In the genomic region with DNA sequence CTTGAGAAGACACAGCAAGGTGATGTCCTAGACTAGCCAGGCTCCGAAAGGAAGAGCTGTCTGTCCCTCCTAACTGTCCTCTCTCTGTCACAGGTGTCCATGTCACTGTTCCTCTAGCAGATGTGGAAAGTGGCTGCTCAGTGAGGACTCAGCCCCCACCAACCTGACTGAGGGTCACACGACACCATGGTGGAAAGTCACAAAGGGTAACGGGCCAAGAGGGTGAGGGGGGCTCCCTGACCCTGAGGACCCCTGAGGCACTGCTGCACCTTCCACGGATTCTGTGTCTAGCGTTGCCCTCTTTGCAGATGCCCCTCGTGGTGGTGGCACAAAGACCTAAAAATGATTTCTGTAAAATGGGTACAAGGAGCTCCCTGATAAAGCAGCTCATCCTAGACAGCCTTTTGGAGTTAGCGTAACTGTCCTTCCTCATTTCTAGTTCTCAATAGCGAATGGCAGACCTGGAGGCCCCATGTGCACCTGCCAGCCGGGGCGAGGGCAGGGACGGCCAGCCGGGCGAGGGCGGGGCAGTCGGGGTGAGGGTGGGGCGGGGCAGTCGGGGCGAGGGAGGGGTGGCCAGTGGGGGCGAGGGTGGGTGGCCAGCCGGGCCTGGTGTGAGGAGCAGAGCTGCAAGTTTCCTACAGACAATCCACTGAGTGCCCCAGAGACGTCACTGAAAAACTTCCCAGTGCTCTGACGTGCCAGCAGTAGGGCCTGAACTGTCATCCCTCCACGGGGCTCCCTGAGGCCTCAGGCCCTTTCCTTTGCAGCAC, we compare ENCODE assay signal across 27 cellular contexts. TPM values are rescaled to one million over a fixed set of nuclear protein-coding genes. Genes with fewer than 3 reads are reported as not detected.
A peak's percentile ranks its signal among the peaks of the same experiment; 100 is the strongest.
DNase-seq lines count a peak whose midpoint lies in the region; ATAC-seq, FAIRE-seq and TF ChIP-seq lines count a peak whose summit lies in the region.
"Had no signal": no experiment of that assay in that cellular context is flagged by ENCODE, and none has a peak within 500 bp of the region (broad histone marks: within the 10 kb centered on the region; RNA-seq: fewer than 3 reads in every experiment).

No MANE protein-coding gene starts in this region.

- H3K79me1 ChIP-seq in IMR-90 (ENCODE audit: low read depth in 1 of 2, low read length in 2 of 2), result peaks cover 0 to 15% of the 10 kb centered on the region in 2 experiments

- no peak for TF ChIP-seq RAD21 in IMR-90 (IDR thresholded peaks at IDR 0.05; ENCODE audit: low read length)

- H3K27me3 ChIP-seq in IMR-90 (ENCODE audit: control insufficient read depth, insufficient read depth, low read length) (no peaks in the 10 kb centered on the region), endothelial cell of umbilical vein (ENCODE audit: control insufficient read depth in 2 of 2, insufficient read depth in 2 of 2, low read length in 2 of 2) (no peaks in the 10 kb centered on the region), sigmoid colon (no peaks in the 10 kb centered on the region)
- H3K27me3 ChIP-seq: SJSA1, thyroid gland had no signal

- no peak overlapping the region for H2BK120ac ChIP-seq in IMR-90 (ENCODE audit: low read depth, low read length)

- H3K9me3 ChIP-seq in IMR-90 (ENCODE audit: control insufficient read depth, insufficient read depth, low read length) (no peaks in the 10 kb centered on the region), endothelial cell of umbilical vein (replicated peaks; ENCODE audit: control insufficient read depth, insufficient read depth, low read length) (no peaks in the 10 kb centered on the region), sigmoid colon (no peaks in the 10 kb centered on the region)
- H3K9me3 ChIP-seq: SJSA1, thyroid gland had no signal

- no peak overlapping the region for H4K8ac ChIP-seq in IMR-90 (ENCODE audit: low read depth in 2 of 2, low read length in 2 of 2)

- no peak overlapping the region for H3K4me3 Mint-ChIP-seq in activated T-cell treated with anti-CD3 and anti-CD28 coated beads, Interleukin-2, amount 50 U/mL, for 4 hours
- H3K4me3 Mint-ChIP-seq: memory B cell; naive thymus-derived CD4-positive, alpha-beta T cell; stimulated activated naive B cell treated with anti-CD40 and anti-IgM and Interleukin-4, amounts not matched to agents 10 μg/mL and 1 μg/mL and 100 μg/mL, for 72 hours; WTC11 had no signal

- POLR2A ChIA-PET in IMR-90 (lab: Charles Lee; ENCODE audit: unreplicated experiment), result no interaction called here
- POLR2A ChIA-PET in endothelial cell of umbilical vein (lab: Charles Lee), result no interaction called here
- POLR2A ChIA-PET in GM10248 (lab: Yijun Ruan, JAX), result no interaction called here

- CTCF ChIA-PET in IMR-90 (lab: Yijun Ruan, JAX), result no interaction called here
- CTCF ChIA-PET in endothelial cell of umbilical vein (lab: Charles Lee), result interaction anchor here (1.6 to 2.3 kb wide), 2 partner anchors 124 to 128 kb away, joined by 3 to 12 read pairs; no protein-coding TSS in a partner anchor
- CTCF ChIA-PET in GM10248 (lab: Yijun Ruan, JAX), result no interaction called here

- no peak overlapping the region for H3K18ac ChIP-seq in IMR-90 (ENCODE audit: low read depth, low read length)

- 92% methylated on average over 4 of the region's 23 CpGs; no CpG with 5 or more reads in 1 of the 2 experiments for WGBS in IMR-90 (ENCODE audit: extremely low coverage in 2 of 2, insufficient read length in 1 of 2), 2 experiments
- WGBS in sigmoid colon, 2 donors, result 52 to 86% methylated on average over 23 of the region's 23 CpGs

- no peak overlapping the region for H2BK15ac ChIP-seq in IMR-90 (ENCODE audit: low read depth, low read length)

- H4K20me1 ChIP-seq in IMR-90 (ENCODE audit: insufficient read depth, low read length) (peaks cover 38% of the 10 kb centered on the region), endothelial cell of umbilical vein (replicated peaks; ENCODE audit: control insufficient read depth, extremely low read depth, insufficient read depth, low read length) (no peaks in the 10 kb centered on the region)

- H2BK5ac ChIP-seq in IMR-90 (ENCODE audit: low read depth, low read length, poor library complexity, severe bottlenecking), result no peak overlapping the region

- peaks cover 7% of the 10 kb centered on the region; the same call in 1 of the 2 replicates for H3K9me1 ChIP-seq in IMR-90 (ENCODE audit: insufficient read depth, low read length)
- no peaks in the 10 kb centered on the region for H3K9me1 ChIP-seq in endothelial cell of umbilical vein (replicated peaks; ENCODE audit: control insufficient read depth, extremely low read depth, insufficient read depth, low read length)

- H3K9ac ChIP-seq in IMR-90 (ENCODE audit: low read depth, low read length), result no peak overlapping the region
- no peak overlapping the region for H3K9ac ChIP-seq in endothelial cell of umbilical vein (replicated peaks; ENCODE audit: extremely low read depth, insufficient read depth, low read length)

- no peaks in the 10 kb centered on the region for H3K79me2 ChIP-seq in endothelial cell of umbilical vein (ENCODE audit: control insufficient read depth, insufficient read depth, low read length)

- no peak for FAIRE-seq in endothelial cell of umbilical vein (lab: Jason Lieb, UNC)
- FAIRE-seq: GM12892, islet of Langerhans had no signal

- H3K4ac ChIP-seq in IMR-90 (ENCODE audit: low read depth, low read length), result no peak overlapping the region

- H3K56ac ChIP-seq in IMR-90 (ENCODE audit: extremely low read depth, insufficient read depth, low read length), result no peak overlapping the region

- intact Hi-C loops in IMR-90 (cut with micrococcal nuclease) (no loop called here), endothelial cell of umbilical vein (cut with micrococcal nuclease) (no loop called here), sigmoid colon (cut with DNase I) (no loop called here)

- no peak for TF ChIP-seq EP300 in sigmoid colon (IDR thresholded peaks at IDR 0.05)

- no peaks in the 10 kb centered on the region for H3K27me3 Mint-ChIP-seq in activated T-cell treated with anti-CD3 and anti-CD28 coated beads, Interleukin-2, amount 50 U/mL, for 4 hours (ENCODE audit: low read depth)
- H3K27me3 Mint-ChIP-seq: memory B cell; naive thymus-derived CD4-positive, alpha-beta T cell; stimulated activated naive B cell treated with anti-CD40 and anti-IgM and Interleukin-4, amounts not matched to agents 10 μg/mL and 1 μg/mL and 100 μg/mL, for 72 hours had no signal

- no peak overlapping the region for H3K14ac ChIP-seq in IMR-90 (replicated peaks; ENCODE audit: low read depth, low read length)

- H3K4me2 ChIP-seq in IMR-90 (ENCODE audit: low read depth, low read length) (no peak overlapping the region), endothelial cell of umbilical vein (ENCODE audit: insufficient read depth, low read length) (no peak overlapping the region)

- TF ChIP-seq CTCF in IMR-90 (conservative IDR thresholded peaks at IDR 0.05; ENCODE audit: low read depth, low read length), result no peak
- TF ChIP-seq CTCF in endothelial cell of umbilical vein (IDR thresholded peaks at IDR 0.05; ENCODE audit: extremely low read depth in 1 of 2, insufficient read depth in 1 of 2, low read depth in 1 of 2, low read length in 2 of 2), result no peak
- no peak for TF ChIP-seq CTCF in sigmoid colon (IDR thresholded peaks at IDR 0.05)
- TF ChIP-seq CTCF in GM10248 (IDR thresholded peaks at IDR 0.05; ENCODE audit: control extremely low read depth, extremely low read depth, low read depth, missing control alignments), result no peak

- H4K91ac ChIP-seq in IMR-90 (ENCODE audit: insufficient read depth, low read depth, low read length), result no peak overlapping the region

- H2AK5ac ChIP-seq in IMR-90 (ENCODE audit: low read depth, low read length), result no peak overlapping the region

- no peak overlapping the region for H4K5ac ChIP-seq in IMR-90 (ENCODE audit: low read depth, low read length)

- no peak for ATAC-seq in activated T-cell treated with anti-CD3 and anti-CD28 coated beads, Interleukin-2, amount 50 U/mL, for 4 hours
- ATAC-seq in IMR-90 (ENCODE audit: low read depth), result no peak
- ATAC-seq in HG02571 (IDR thresholded peaks at IDR 0.05; ENCODE audit: unreplicated experiment), result no peak
- ATAC-seq: naive thymus-derived CD4-positive, alpha-beta T cell; PC-3; stimulated activated naive B cell treated with anti-CD40 and anti-IgM and Interleukin-4, amounts not matched to agents 10 μg/mL and 1 μg/mL and 100 μg/mL, for 72 hours; WTC11 had no signal

- H3K4me1 ChIP-seq in IMR-90 (ENCODE audit: control insufficient read depth, insufficient read depth, low read length) (no peaks in the 10 kb centered on the region), endothelial cell of umbilical vein (ENCODE audit: control insufficient read depth, extremely low read depth, insufficient read depth, low read length) (no peaks in the 10 kb centered on the region), sigmoid colon (no peaks in the 10 kb centered on the region)
- H3K4me1 ChIP-seq: SJSA1, thyroid gland had no signal

- H2AK9ac ChIP-seq in IMR-90 (replicated peaks; ENCODE audit: low read depth, low read length, poor library complexity), result no peak overlapping the region

- peaks cover 18% of the 10 kb centered on the region for H3K36me3 Mint-ChIP-seq in activated T-cell treated with anti-CD3 and anti-CD28 coated beads, Interleukin-2, amount 50 U/mL, for 4 hours (ENCODE audit: insufficient read depth)

- TSS peak; percentile 79 for BruUV-seq in IMR-90 (replicated peaks; lab: Mats Ljungman, UMichigan)
- BruUV-seq in endothelial cell of umbilical vein (replicated peaks; lab: Mats Ljungman, UMichigan), result TSS peak; percentile 42

- H2BK20ac ChIP-seq in IMR-90 (ENCODE audit: low read depth, low read length), result no peak overlapping the region

- DNase-seq in activated T-cell treated with anti-CD3 and anti-CD28 coated beads, Interleukin-2, amount 50 U/mL, for 4 hours, result peak; percentile 3
- DNase-seq in activated T-cell treated with anti-CD3 and anti-CD28 coated beads for 4 hours (no peak), IMR-90 (no peak), endothelial cell of umbilical vein (ENCODE audit: low read depth, low spot score) (no peak), sigmoid colon (peak; percentile 37), GDM1 (lab: John Stamatoyannopoulos, UW) (no peak), GM10248 (ENCODE audit: extremely low spot score) (no peak)
- DNase-seq: ACHN; activated gamma-delta T cell treated with Interleukin-2 at 50 U/mL for 16 hours; DMS153; GOT3; KBM-7; MV-4-11; naive thymus-derived CD4-positive, alpha-beta T cell; NCI-H1930; NCI-H226; PC-3; stimulated activated CD4-positive, alpha-beta T cell treated with anti-CD3 and anti-CD28 coated beads, Interleukin-1b, Interleukin-23, amount 100 ng/mL, for 48 hours; stimulated activated naive B cell treated with anti-CD40 and anti-IgM and Interleukin-4, amounts not matched to agents 10 μg/mL and 1 μg/mL and 100 μg/mL, for 72 hours; thyroid gland had no signal

- H3K27ac ChIP-seq in IMR-90 (ENCODE audit: insufficient read depth, low read length) (no peak overlapping the region), endothelial cell of umbilical vein (ENCODE audit: insufficient read depth, low read depth, low read length) (no peak overlapping the region), sigmoid colon (no peak overlapping the region)
- H3K27ac ChIP-seq: C4-2B, SJSA1, thyroid gland had no signal

- no peaks in the 10 kb centered on the region for H3K9me3 Mint-ChIP-seq in activated T-cell treated with anti-CD3 and anti-CD28 coated beads, Interleukin-2, amount 50 U/mL, for 4 hours
- H3K9me3 Mint-ChIP-seq: memory B cell; stimulated activated naive B cell treated with anti-CD40 and anti-IgM and Interleukin-4, amounts not matched to agents 10 μg/mL and 1 μg/mL and 100 μg/mL, for 72 hours; WTC11 had no signal

- dilution Hi-C loops in IMR-90 (cut with HindIII; ENCODE audit: low sequenced_read_pairs, unreplicated experiment) (no loop called here), endothelial cell of umbilical vein (cut with MboI; ENCODE audit: extremely low pct_ligation_motif_present, low sequenced_read_pairs) (no loop called here)

- in situ Hi-C loops in IMR-90 (cut with MboI; ENCODE audit: low sequenced_read_pairs), result no loop called here

- peaks cover 18% of the 10 kb centered on the region for H3K4me1 Mint-ChIP-seq in activated T-cell treated with anti-CD3 and anti-CD28 coated beads, Interleukin-2, amount 50 U/mL, for 4 hours (ENCODE audit: low read depth)
- H3K4me1 Mint-ChIP-seq: memory B cell, WTC11 had no signal

- H2AFZ ChIP-seq in IMR-90 (replicated peaks; ENCODE audit: low read length, poor library complexity), result no peak overlapping the region
- no peak overlapping the region for H2AFZ ChIP-seq in endothelial cell of umbilical vein (ENCODE audit: low read depth, low read length)

- peaks cover 53% of the 10 kb centered on the region for H3K36me3 ChIP-seq in IMR-90 (ENCODE audit: control insufficient read depth, insufficient read depth, low read length)
- peaks cover 5 to 37% of the 10 kb centered on the region in 2 experiments for H3K36me3 ChIP-seq in endothelial cell of umbilical vein (ENCODE audit: control insufficient read depth in 2 of 2, extremely low read depth in 1 of 2, insufficient read depth in 2 of 2, low read length in 2 of 2)
- peaks cover 39 to 53% (median 46%) of the 10 kb centered on the region in 4 donors for H3K36me3 ChIP-seq in sigmoid colon

- H3K23ac ChIP-seq in IMR-90 (ENCODE audit: low read depth, low read length), result no peak overlapping the region

- H3K4me3 ChIP-seq in IMR-90 (ENCODE audit: insufficient read depth, low read depth, low read length), result no peak overlapping the region
- no peak overlapping the region for H3K4me3 ChIP-seq in endothelial cell of umbilical vein (replicated peaks in 1 of 3; ENCODE audit: insufficient read depth in 1 of 3, low read depth in 1 of 3, low read length in 3 of 3)
- H3K4me3 ChIP-seq in sigmoid colon, result no peak overlapping the region
- H3K4me3 ChIP-seq: SJSA1, thyroid gland had no signal

- no peak for TF ChIP-seq POLR2A in IMR-90 (IDR thresholded peaks at IDR 0.05; ENCODE audit: low read depth, low read length)
- TF ChIP-seq POLR2A in endothelial cell of umbilical vein (IDR thresholded peaks at IDR 0.05; ENCODE audit: low read depth, low read length), result no peak
- TF ChIP-seq POLR2A in sigmoid colon (IDR thresholded peaks at IDR 0.05), result no peak

RNA-seq across cellular contexts. Expression of gene POFUT2, which starts 23.4 kb away (rescaled TPM):
- total RNA-seq in activated T-cell treated with anti-CD3 and anti-CD28 coated beads, Interleukin-2, amount 50 U/mL, for 4 hours, result 10 to 100 TPM; 14.4 to 17.1 (median 15.1) TPM
- 18.8 and 23.9 TPM in 2 replicates for total RNA-seq in IMR-90 (2012; rRNA removed)
- 58.5 and 59.3 TPM in 2 replicates for polyA plus RNA-seq in IMR-90 (2012; rRNA removed)
- polyA plus RNA-seq in IMR-90 (2012; cell fraction: cytosol; rRNA removed), result 46.5 and 53.6 TPM in 2 replicates
- 236 and 251 TPM in 2 replicates for polyA plus RNA-seq in IMR-90 (2012; cell fraction: nucleus; rRNA removed; ENCODE audit: low replicate concordance)
- 47.5 and 48.9 TPM in 2 replicates for total RNA-seq in endothelial cell of umbilical vein
- 29.6 and 30.7 TPM in 2 replicates for polyA plus RNA-seq in endothelial cell of umbilical vein
- polyA plus RNA-seq in endothelial cell of umbilical vein (2011; cell fraction: cytosol; rRNA removed), result 23.4 and 24.8 TPM in 2 replicates
- polyA plus RNA-seq in endothelial cell of umbilical vein (2011; cell fraction: nucleus; rRNA removed), result 111 and 122 TPM in 2 replicates
- 34.1 and 48.5 TPM in 2 replicates for polyA plus RNA-seq in endothelial cell of umbilical vein (2012)
- 22.6 and 24.2 TPM in 2 replicates for polyA minus RNA-seq in endothelial cell of umbilical vein
- polyA minus RNA-seq in endothelial cell of umbilical vein (2011; cell fraction: cytosol; rRNA and poly(A)+ RNA removed), result 1.6 TPM
- 33.7 and 49.5 TPM in 2 replicates for polyA minus RNA-seq in endothelial cell of umbilical vein (2011; cell fraction: nucleus; rRNA and poly(A)+ RNA removed)
- 10 to 100 TPM; 13.0 to 31.3 (median 20.9) TPM for total RNA-seq in sigmoid colon
- 10 to 100 TPM in 1 of 3 donors, 1 to 10 TPM in 2; 2.5 to 21.6 (median 3.0) TPM for polyA plus RNA-seq in sigmoid colon

Comparison
In these comparisons a context has a peak if more than half of its experiments do, and no peak if none do; other contexts are left out.
1. DNase-seq: peak in activated T-cell treated with anti-CD3 and anti-CD28 coated beads, Interleukin-2, amount 50 U/mL, for 4 hours (single experiment) and sigmoid colon (single experiment); none in activated T-cell treated with anti-CD3 and anti-CD28 coated beads for 4 hours (single experiment), IMR-90 (single experiment), endothelial cell of umbilical vein (single experiment), GDM1 (single experiment) and GM10248 (single experiment).